Comparison of ENCODE assay signal across 8 cellular contexts in the genomic region with DNA sequence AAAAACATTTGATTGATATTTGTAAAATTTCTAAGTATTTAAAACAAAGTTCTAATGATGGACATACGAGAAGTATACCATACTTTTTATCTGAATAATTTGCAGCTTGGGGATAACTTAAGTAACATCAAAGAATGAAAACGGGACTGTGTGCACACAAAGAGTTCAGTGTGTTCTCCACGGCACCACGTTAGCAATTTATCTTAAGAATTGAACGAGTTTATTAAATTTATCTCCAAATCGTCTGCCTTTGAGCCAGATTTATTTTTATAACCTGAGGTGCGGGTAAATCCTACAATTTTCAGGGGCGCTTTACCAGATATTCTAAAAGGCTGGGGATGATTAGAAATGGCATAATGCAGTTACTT. TPM values are rescaled to one million over a fixed set of nuclear protein-coding genes. Genes with fewer than 3 reads are reported as not detected.
DNase-seq lines count a peak whose midpoint lies in the region; ATAC-seq, FAIRE-seq and TF ChIP-seq lines count a peak whose summit lies in the region.

No MANE protein-coding gene starts in this region.

- peaks cover 58% of the 10 kb centered on the region for H3K4me1 Mint-ChIP-seq in activated T-cell treated with anti-CD3 and anti-CD28 coated beads, Interleukin-2, amount 50 U/mL, for 4 hours (ENCODE audit: low read depth)

- H3K27me3 Mint-ChIP-seq in activated T-cell treated with anti-CD3 and anti-CD28 coated beads, Interleukin-2, amount 50 U/mL, for 4 hours (ENCODE audit: low read depth), result no peaks in the 10 kb centered on the region

- intact Hi-C loops in HepG2 (cut with micrococcal nuclease; ENCODE audit: unreplicated experiment), result no loop called here
- intact Hi-C loops in transverse colon (cut with DNase I; ENCODE audit: low total_unique reads), result no loop called here

- peak overlapping the region; percentile 99 for H3K9ac ChIP-seq in adipocyte (ENCODE audit: low read length)
- peak overlapping the region; percentile 99 for H3K9ac ChIP-seq in HepG2 (ENCODE audit: insufficient read depth, low read depth, low read length)

- TF ChIP-seq POLR2A in HepG2 (IDR thresholded peaks at IDR 0.05; ENCODE audit: insufficient read depth in 1 of 2, low read depth in 2 of 2, low read length in 2 of 2), result no peak
- no peak for TF ChIP-seq POLR2A in transverse colon (IDR thresholded peaks at IDR 0.05)

- peak overlapping the region; percentile 96 for H3K4me3 ChIP-seq in adipocyte (ENCODE audit: low read length)
- peak overlapping the region; percentile 88 to 89 (median 88) for H3K4me3 ChIP-seq in HepG2 (replicated peaks in 1 of 3; ENCODE audit: insufficient read depth in 1 of 3, low read depth in 2 of 3, low read length in 3 of 3)
- H3K4me3 ChIP-seq in transverse colon, result peak overlapping the region; percentile 27 to 82 (median 61)

- no peak for FAIRE-seq in HepG2 (lab: Jason Lieb, UNC)

- no peak for TF ChIP-seq RAD21 in HepG2 (CRISPR knock-in tag; IDR thresholded peaks at IDR 0.05)

- H3K9me3 ChIP-seq in adipocyte (ENCODE audit: control insufficient read depth, low read length), result no peaks in the 10 kb centered on the region
- H3K9me3 ChIP-seq in HepG2 (ENCODE audit: low read length), result no peaks in the 10 kb centered on the region
- no peaks in the 10 kb centered on the region for H3K9me3 ChIP-seq in transverse colon

- H3K4me2 ChIP-seq in HepG2 (ENCODE audit: low read depth, low read length), result peak overlapping the region; percentile 95

- H3K27ac ChIP-seq in HepG2 (ENCODE audit: extremely low read length, insufficient read depth, low read length), result peak overlapping the region; percentile 100
- H3K27ac ChIP-seq in transverse colon, result peak overlapping the region; percentile 93 to 99 (median 98)

- peaks cover 8% of the 10 kb centered on the region for H3K9me3 Mint-ChIP-seq in activated T-cell treated with anti-CD3 and anti-CD28 coated beads, Interleukin-2, amount 50 U/mL, for 4 hours

- CTCF ChIA-PET in HepG2 (lab: Yijun Ruan, JAX; ENCODE audit: low intra/inter-chr PET ratio, low total read pairs), result no interaction called here

- H4K20me1 ChIP-seq in HepG2 (ENCODE audit: insufficient read depth, low read length), result peaks cover 63% of the 10 kb centered on the region

- no peak for TF ChIP-seq CTCF in HepG2 (CRISPR knock-in tag; IDR thresholded peaks at IDR 0.05)
- TF ChIP-seq CTCF in transverse colon (IDR thresholded peaks at IDR 0.05), result no peak

- H3K4me3 Mint-ChIP-seq in activated T-cell treated with anti-CD3 and anti-CD28 coated beads, Interleukin-2, amount 50 U/mL, for 4 hours, result peak overlapping the region; percentile 86

- DNase-seq in activated T-cell treated with anti-CD3 and anti-CD28 coated beads, Interleukin-2, amount 50 U/mL, for 4 hours, result no peak
- no peak for DNase-seq in activated T-cell treated with anti-CD3 and anti-CD28 coated beads, Interleukin-2, amount 50 U/mL, for 48 hours
- no peak for DNase-seq in adipocyte (ENCODE audit: low read depth)
- DNase-seq in HepG2 (ENCODE audit: low spot score), result no peak
- no peak for DNase-seq in transverse colon

- 2% methylated on average over 8 of the region's 8 CpGs for WGBS in HepG2 (ENCODE audit: low lambda C conversion rate)
- 2% methylated on average over 8 of the region's 8 CpGs for WGBS in transverse colon (ENCODE audit: low coverage in 1 of 2), 2 donors

- peaks cover 95% of the 10 kb centered on the region for H3K79me2 ChIP-seq in HepG2 (ENCODE audit: insufficient read depth, low read length)

- ATAC-seq in activated T-cell treated with anti-CD3 and anti-CD28 coated beads, Interleukin-2, amount 50 U/mL, for 4 hours, result no peak
- no peak for ATAC-seq in HepG2
- ATAC-seq in HG02763 (IDR thresholded peaks at IDR 0.05; ENCODE audit: unreplicated experiment), result no peak
- ATAC-seq in GM18498 (IDR thresholded peaks at IDR 0.05; ENCODE audit: unreplicated experiment), result no peak
- ATAC-seq in GM18517 (IDR thresholded peaks at IDR 0.05; ENCODE audit: unreplicated experiment), result no peak

- in situ Hi-C loops in HepG2 (cut with HindIII; ENCODE audit: extremely low pct_ligation_motif_present, low pct_unique_long_range_greater_than_20kb), result no loop called here
- in situ Hi-C loops in transverse colon (cut with MboI; ENCODE audit: low pct_ligation_motif_present in 1 of 4, low pct_unique_long_range_greater_than_20kb in 1 of 4, low sequenced_read_pairs in 3 of 4), result no loop called here

- H3K27me3 ChIP-seq in adipocyte (replicated peaks; ENCODE audit: control insufficient read depth, insufficient read depth, low read length) (no peaks in the 10 kb centered on the region), HepG2 (ENCODE audit: control insufficient read depth in 1 of 2, insufficient read depth in 2 of 2, low read length in 2 of 2) (no peaks in the 10 kb centered on the region; a peak in 1 of 5 replicates), transverse colon (no peaks in the 10 kb centered on the region)

- no peak overlapping the region for H2AFZ ChIP-seq in HepG2 (ENCODE audit: low read length)

- peaks cover 35% of the 10 kb centered on the region for H3K36me3 Mint-ChIP-seq in activated T-cell treated with anti-CD3 and anti-CD28 coated beads, Interleukin-2, amount 50 U/mL, for 4 hours (ENCODE audit: insufficient read depth)

- TF ChIP-seq EP300 in HepG2 (IDR thresholded peaks at IDR 0.05; ENCODE audit: low read depth in 2 of 2, low read length in 2 of 2), result no peak
- no peak for TF ChIP-seq EP300 in HepG2 (CRISPR knock-in tag; IDR thresholded peaks at IDR 0.05; ENCODE audit: borderline replicate concordance)
- no peak for TF ChIP-seq EP300 in transverse colon (IDR thresholded peaks at IDR 0.05; ENCODE audit: low read depth)

- H3K4me1 ChIP-seq in adipocyte (ENCODE audit: control insufficient read depth, insufficient read depth, low read length) (peaks cover 45% of the 10 kb centered on the region), HepG2 (ENCODE audit: insufficient read depth, low read length) (peaks cover 47% of the 10 kb centered on the region), transverse colon (peaks cover 25 to 69% (median 52%) of the 10 kb centered on the region in 4 donors)

- POLR2A ChIA-PET in HepG2 (lab: Yijun Ruan, JAX), result interaction anchor here (1.0 to 10.5 kb wide), 13 partner anchors 9 to 108 kb away, joined by 3 to 185 read pairs (median 6); no protein-coding TSS in a partner anchor

- BruUV-seq in HepG2 (replicated peaks; lab: Mats Ljungman, UMichigan), result TSS peak; percentile 98

- H3K36me3 ChIP-seq in adipocyte (ENCODE audit: control insufficient read depth, insufficient read depth, low read length, severe bottlenecking), result peaks cover 12% of the 10 kb centered on the region
- peaks cover 1 to 8% of the 10 kb centered on the region in 2 experiments; a peak in 2 of 5 replicates for H3K36me3 ChIP-seq in HepG2 (replicated peaks in 1 of 2; ENCODE audit: control insufficient read depth in 1 of 2, insufficient read depth in 2 of 2, low read length in 2 of 2)
- H3K36me3 ChIP-seq in transverse colon, result peaks cover 0 to 5% (median 0%) of the 10 kb centered on the region in 4 donors

TF ChIP-seq in HepG2, 621 proteins besides CTCF, POLR2A, EP300 and RAD21:
- TF ChIP-seq SOX13 (IDR thresholded peaks at IDR 0.05) (no peak), SOX13 (CRISPR knock-in tag; conservative IDR thresholded peaks at IDR 0.05 in 1 of 2, IDR thresholded peaks at IDR 0.05 in 1 of 2) (0 out of 4 replicates have a peak, but pooled peaks of 1 of the 2 experiments have one; percentile 75), KDM5A (IDR thresholded peaks at IDR 0.05; ENCODE audit: borderline replicate concordance, low read length) (0 out of 2 replicates have a peak, but pooled peaks have one; percentile 38), ZNF773 (CRISPR knock-in tag; IDR thresholded peaks at IDR 0.05; ENCODE audit: borderline replicate concordance) (no peak)
TF ChIP-seq in HepG2: peak in this region for 2.

RNA-seq across cellular contexts. Expression of a gene that starts 3.4 kb away (rescaled TPM):
- total RNA-seq in activated T-cell treated with anti-CD3 and anti-CD28 coated beads, Interleukin-2, amount 50 U/mL, for 4 hours, result 10 to 100 TPM; 58.0 to 67.7 (median 59.7) TPM
- total RNA-seq in HepG2 (2016; rRNA removed; fragmentation: Illumina TruSeq; extraction: Trizol) (47.3 and 54.1 TPM in 2 replicates), transverse colon (100 to 1,000 TPM in 3 of 4 donors, 10 to 100 TPM in 1; 90.5 to 190 (median 138) TPM)
- 130 and 158 TPM in 2 replicates for total RNA-seq in HepG2 (2016; cell fraction: cytosol; rRNA removed; fragmentation: Illumina TruSeq; extraction: Trizol; ENCODE audit: low read depth)
- total RNA-seq in HepG2 (2016; cell fraction: insoluble cytoplasmic fraction; rRNA removed; fragmentation: Illumina TruSeq; extraction: Trizol), result 50.1 and 51.1 TPM in 2 replicates
- 43.6 and 53.4 TPM in 2 replicates for total RNA-seq in HepG2 (2016; cell fraction: membrane; rRNA removed; fragmentation: Illumina TruSeq; extraction: Trizol)
- total RNA-seq in HepG2 (2016; cell fraction: nucleus; rRNA removed; fragmentation: Illumina TruSeq; extraction: Trizol), result 176 and 185 TPM in 2 replicates
- 54.0 and 71.7 TPM in 2 replicates for polyA plus RNA-seq in HepG2 (2011; rRNA removed)
- 36.6 and 46.4 TPM in 2 replicates for polyA plus RNA-seq in HepG2 (2011; cell fraction: cytosol; rRNA removed)
- polyA plus RNA-seq in HepG2 (2011; cell fraction: nucleus; rRNA removed), result 160 and 205 TPM in 2 replicates
- 51.4 and 60.1 TPM in 2 replicates for polyA plus RNA-seq in HepG2 (2012)
- polyA plus RNA-seq in HepG2 (2016; cell fraction: cytosol; fragmentation: Illumina TruSeq; extraction: Trizol; ENCODE audit: low read depth), result 2.6 and 2.7 TPM in 2 replicates
- 33.4 and 39.2 TPM in 2 replicates for polyA plus RNA-seq in HepG2 (2016; cell fraction: insoluble cytoplasmic fraction; fragmentation: Illumina TruSeq; extraction: Trizol; ENCODE audit: low read depth)
- 5.7 and 7.2 TPM in 2 replicates for polyA plus RNA-seq in HepG2 (2016; cell fraction: membrane; fragmentation: Illumina TruSeq; extraction: Trizol; ENCODE audit: low read depth)
- 104 and 120 TPM in 2 replicates for polyA plus RNA-seq in HepG2 (2016; cell fraction: nucleus; fragmentation: Illumina TruSeq; extraction: Trizol; ENCODE audit: insufficient read depth, low read depth)
- polyA minus RNA-seq in HepG2 (2011; rRNA and poly(A)+ RNA removed; ENCODE audit: low replicate concordance), result 70.2 and 75.7 TPM in 2 replicates
- polyA minus RNA-seq in HepG2 (2011; cell fraction: cytosol; rRNA and poly(A)+ RNA removed), result 53.5 and 70.4 TPM in 2 replicates
- 605 and 632 TPM in 2 replicates for polyA minus RNA-seq in HepG2 (2011; cell fraction: nucleus; rRNA and poly(A)+ RNA removed)
